ENCODE assay signal across 8 cellular contexts in genomic region chr11:58286249-58286648, GRCh38. TPM values are rescaled to one million over a fixed set of nuclear protein-coding genes. Genes with fewer than 3 reads are reported as not detected.
DNase-seq lines count a peak whose midpoint lies in the region; ATAC-seq, FAIRE-seq and TF ChIP-seq lines count a peak whose summit lies in the region.

No MANE protein-coding gene starts in this region.

- no peak for TF ChIP-seq POLR2A in K562 (conservative IDR thresholded peaks at IDR 0.05)

- peak; percentile 28 to 45; a peak in 3 of 4 replicates for TF ChIP-seq RAD21 in K562 (CRISPR knock-in tag; conservative IDR thresholded peaks at IDR 0.05 in 1 of 2, IDR thresholded peaks at IDR 0.05 in 1 of 2)

- no peaks in the 10 kb centered on the region for H3K79me2 ChIP-seq in Loucy (ENCODE audit: insufficient read depth, low read length)
- no peaks in the 10 kb centered on the region for H3K79me2 ChIP-seq in K562 (ENCODE audit: control insufficient read depth, insufficient read depth, low read length)

- no peak overlapping the region for H2AFZ ChIP-seq in Loucy (ENCODE audit: low read length)
- no peak overlapping the region for H2AFZ ChIP-seq in K562 (ENCODE audit: low read depth, low read length)

- TF ChIP-seq CTCF in Loucy (conservative IDR thresholded peaks at IDR 0.05; ENCODE audit: low read length) (peak; percentile 83), K562 (IDR thresholded peaks at IDR 0.05 in 2 of 3, conservative IDR thresholded peaks at IDR 0.05 in 1 of 3; ENCODE audit: insufficient read depth in 2 of 3, low read depth in 1 of 3, low read length in 3 of 3) (peak; percentile 25 to 46 (median 33); a peak in 3 of 6 replicates)

- H3K9ac ChIP-seq in Loucy (ENCODE audit: low read depth, low read length, poor library complexity, severe bottlenecking) (no peak overlapping the region), K562 (ENCODE audit: insufficient read depth in 1 of 2, low read depth in 2 of 2, low read length in 2 of 2) (no peak overlapping the region)

- H3K4me2 ChIP-seq in Loucy (ENCODE audit: low read depth, low read length, poor library complexity, severe bottlenecking) (no peak overlapping the region), K562 (ENCODE audit: insufficient read depth, low read length) (no peak overlapping the region)

- POLR2A ChIA-PET in K562 (lab: Yijun Ruan, JAX), result no interaction called here

- H3K9me1 ChIP-seq in K562 (ENCODE audit: control insufficient read depth, insufficient read depth, low read length), result no peaks in the 10 kb centered on the region

- no TSS peak for BruUV-seq in K562 (replicated peaks; lab: Mats Ljungman, UMichigan)

- H3K27me3 ChIP-seq in Loucy (ENCODE audit: insufficient read depth, low read length, poor library complexity, severe bottlenecking) (no peaks in the 10 kb centered on the region), K562 (ENCODE audit: control insufficient read depth in 2 of 2, insufficient read depth in 2 of 2, low read length in 2 of 2) (no peaks in the 10 kb centered on the region)

- H3F3A ChIP-seq in Loucy (ENCODE audit: low read depth), result no peaks in the 10 kb centered on the region

- H3K9me2 ChIP-seq in Loucy (replicated peaks; ENCODE audit: low read depth, low read length), result no peaks in the 10 kb centered on the region

- ATAC-seq in GM21717 (IDR thresholded peaks at IDR 0.05; ENCODE audit: unreplicated experiment) (peak; percentile 66), K562 (peak; percentile 82), HG03045 (IDR thresholded peaks at IDR 0.05; ENCODE audit: unreplicated experiment) (no peak), GM19324 (IDR thresholded peaks at IDR 0.05; ENCODE audit: low FRiP score, unreplicated experiment) (no peak)

- H3K9me3 ChIP-seq in Loucy (ENCODE audit: insufficient read depth, low read depth, low read length) (no peaks in the 10 kb centered on the region), K562 (replicated peaks; ENCODE audit: control insufficient read depth, insufficient read depth, low read depth, low read length) (no peaks in the 10 kb centered on the region)

- no peak overlapping the region for H3K4me3 ChIP-seq in Loucy (ENCODE audit: low read length, poor library complexity, severe bottlenecking)
- H3K4me3 ChIP-seq in K562, result no peak overlapping the region

- in situ Hi-C loops in K562 (cut with MboI), result no loop called here

- 0% methylated on average over 1 of the region's 1 CpG for WGBS in K562 (ENCODE audit: insufficient coverage, low coverage, missing lambda C conversion rate)

- intact Hi-C loops in K562 (cut with micrococcal nuclease), result no loop called here

- no peak for TF ChIP-seq EP300 in K562 (IDR thresholded peaks at IDR 0.05; ENCODE audit: low read length)

- H4K20me1 ChIP-seq in Loucy (ENCODE audit: insufficient read depth, low read length, poor library complexity, severe bottlenecking), result no peaks in the 10 kb centered on the region
- no peaks in the 10 kb centered on the region for H4K20me1 ChIP-seq in K562 (replicated peaks; ENCODE audit: control insufficient read depth, insufficient read depth, low read length)

- DNase-seq in NCI-H748 (lab: John Stamatoyannopoulos, UW; ENCODE audit: unreplicated experiment) (peak; percentile 17), NCI-H748 treated with DMSO at 0.1 percent for 48 hours (lab: John Stamatoyannopoulos, UW) (no peak), K562 (ENCODE audit: extremely low read depth in 1 of 4, low spot score in 3 of 4) (peak in 3 of 4 experiments; percentile 7 to 16 (median 9)), medulla oblongata (ENCODE audit: extremely low spot score) (peak; percentile 9)

- CTCF ChIA-PET in K562 (lab: Yijun Ruan, JAX; ENCODE audit: low intra/inter-chr PET ratio), result no interaction called here

- no peak overlapping the region for H3K27ac ChIP-seq in K562 (ENCODE audit: extremely low read depth, low read depth, low read length)

- no peak for FAIRE-seq in K562 (lab: Jason Lieb, UNC)

- H3K36me3 ChIP-seq in Loucy (ENCODE audit: insufficient read depth, low read length), result no peaks in the 10 kb centered on the region
- no peaks in the 10 kb centered on the region for H3K36me3 ChIP-seq in K562 (ENCODE audit: control insufficient read depth, insufficient read depth, low read length)

- H3K4me1 ChIP-seq in Loucy (ENCODE audit: insufficient read depth, low read length, poor library complexity, severe bottlenecking) (peaks cover 10% of the 10 kb centered on the region), K562 (replicated peaks in 1 of 2; ENCODE audit: control insufficient read depth in 2 of 2, insufficient read depth in 2 of 2, low read length in 2 of 2) (no peaks in the 10 kb centered on the region)

TF ChIP-seq in K562, 482 proteins besides CTCF, POLR2A, EP300 and RAD21:
- TF ChIP-seq ARID3B (CRISPR knock-in tag; IDR thresholded peaks at IDR 0.05; ENCODE audit: borderline replicate concordance) (no peak), SMC3 (conservative IDR thresholded peaks at IDR 0.05; ENCODE audit: insufficient read depth, low read depth, low read length) (0 out of 2 replicates have a peak, but pooled peaks have one; percentile 22)
TF ChIP-seq in K562: peak in this region for 1.

RNA-seq across cellular contexts. Expression of gene OR10W1, which starts 18.2 kb away (rescaled TPM):
- total RNA-seq in K562 (2011; cell fraction: chromatin; rRNA removed; ENCODE audit: low replicate concordance), result not detected in 2 replicates
- not detected in 2 replicates for total RNA-seq in K562 (2011; cell fraction: nucleolus; rRNA removed)
- not detected in 2 replicates for total RNA-seq in K562 (2011; cell fraction: nucleoplasm; rRNA removed)
- total RNA-seq in K562 (2014; rRNA removed), result not detected in 2 replicates
- total RNA-seq in K562 (2014; rRNA removed; fragmentation: Illumina TruSeq; extraction: Trizol), result not detected in 2 replicates
- not detected in 2 replicates for total RNA-seq in K562 (2015; rRNA removed; fragmentation: Illumina TruSeq; extraction: Trizol)
- not detected in 2 replicates for total RNA-seq in K562 (2021)
- polyA plus RNA-seq in K562 (2011; rRNA removed), result not detected in 2 replicates
- polyA plus RNA-seq in K562 (2011; cell fraction: cytosol; rRNA removed), result not detected in 2 replicates
- polyA plus RNA-seq in K562 (2011; cell fraction: nucleus; rRNA removed), result not detected in 2 replicates
- not detected in 2 replicates for polyA plus RNA-seq in K562 (2012)
- not detected in 2 replicates for polyA plus RNA-seq in K562 (2014; fragmentation: Illumina TruSeq; extraction: Trizol)
- not detected for polyA plus RNA-seq in K562 (2014; fragmentation: Nextera tagmentation; extraction: Ambion mirVana)
- polyA plus RNA-seq in K562 (2014; rRNA removed), result not detected in 2 replicates
- polyA minus RNA-seq in K562 (2011; rRNA and poly(A)+ RNA removed), result not detected in 2 replicates
- not detected in 2 replicates for polyA minus RNA-seq in K562 (2011; cell fraction: cytosol; rRNA and poly(A)+ RNA removed)
- polyA minus RNA-seq in K562 (2011; cell fraction: nucleus; rRNA and poly(A)+ RNA removed), result not detected in 2 replicates

RNA-seq across cellular contexts. Expression of gene OR10Q1, which starts 57.5 kb away (rescaled TPM):
- total RNA-seq in K562 (2011; cell fraction: chromatin; rRNA removed; ENCODE audit: low replicate concordance), result not detected in 2 replicates
- total RNA-seq in K562 (2011; cell fraction: nucleolus; rRNA removed), result not detected in 2 replicates
- not detected in 2 replicates for total RNA-seq in K562 (2011; cell fraction: nucleoplasm; rRNA removed)
- total RNA-seq in K562 (2014; rRNA removed), result not detected in 2 replicates
- total RNA-seq in K562 (2014; rRNA removed; fragmentation: Illumina TruSeq; extraction: Trizol), result not detected in 2 replicates
- total RNA-seq in K562 (2015; rRNA removed; fragmentation: Illumina TruSeq; extraction: Trizol), result not detected in 2 replicates
- total RNA-seq in K562 (2021), result not detected in 2 replicates
- not detected in 2 replicates for polyA plus RNA-seq in K562 (2011; rRNA removed)
- polyA plus RNA-seq in K562 (2011; cell fraction: cytosol; rRNA removed), result not detected in 2 replicates
- polyA plus RNA-seq in K562 (2011; cell fraction: nucleus; rRNA removed), result not detected in 2 replicates
- polyA plus RNA-seq in K562 (2012), result not detected in 2 replicates
- not detected in 2 replicates for polyA plus RNA-seq in K562 (2014; fragmentation: Illumina TruSeq; extraction: Trizol)
- not detected for polyA plus RNA-seq in K562 (2014; fragmentation: Nextera tagmentation; extraction: Ambion mirVana)
- polyA plus RNA-seq in K562 (2014; rRNA removed), result not detected in 2 replicates
- polyA minus RNA-seq in K562 (2011; rRNA and poly(A)+ RNA removed), result not detected in 2 replicates
- polyA minus RNA-seq in K562 (2011; cell fraction: cytosol; rRNA and poly(A)+ RNA removed), result not detected in 2 replicates
- not detected in 2 replicates for polyA minus RNA-seq in K562 (2011; cell fraction: nucleus; rRNA and poly(A)+ RNA removed)

Comparison
In these comparisons a context has a peak if more than half of its experiments do, and no peak if none do; other contexts are left out.
1. ATAC-seq: peak in GM21717 (single experiment) and K562 (single experiment); none in HG03045 (single experiment) and GM19324 (single experiment).